12 cellular contexts compared by ENCODE assay signal in the genomic region with DNA sequence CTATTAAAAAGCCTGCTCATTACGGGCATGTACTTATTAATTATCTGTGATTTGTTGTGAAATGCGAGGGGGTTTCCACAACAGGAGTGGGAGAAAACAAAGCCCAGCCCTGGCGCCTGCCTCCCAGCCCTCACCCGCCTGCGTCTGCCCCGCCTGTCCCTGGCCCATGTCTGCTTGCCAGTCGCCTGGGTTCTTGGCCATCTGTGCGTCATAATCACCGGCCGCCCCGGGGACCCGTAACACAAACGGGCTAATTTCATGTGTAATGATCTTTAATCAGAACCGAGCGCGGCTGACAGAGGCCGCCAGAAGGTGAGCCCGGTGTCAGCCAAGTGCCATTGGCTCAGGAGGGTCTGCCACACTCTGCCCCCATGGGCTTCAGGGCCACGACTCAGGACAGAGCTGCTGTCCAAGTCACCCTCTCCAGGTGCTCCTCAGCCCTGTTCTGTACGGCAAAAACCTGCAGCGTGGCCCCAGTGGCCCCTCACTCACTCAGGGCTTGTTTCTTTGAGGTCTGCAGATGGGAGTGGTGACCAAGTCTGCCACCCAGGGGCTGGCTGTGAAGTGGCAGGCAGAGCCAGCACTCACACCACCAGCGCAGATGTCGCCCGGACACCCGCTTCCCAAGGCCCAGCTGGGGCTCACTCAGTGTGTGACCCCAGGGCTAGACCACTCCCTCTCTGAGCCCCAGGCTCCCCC. TPM values are rescaled to one million over a fixed set of nuclear protein-coding genes. Genes with fewer than 3 reads are reported as not detected.
DNase-seq lines count a peak whose midpoint lies in the region; ATAC-seq, FAIRE-seq and TF ChIP-seq lines count a peak whose summit lies in the region.
"Had no signal": no experiment of that assay in that cellular context is flagged by ENCODE, and none has a peak within 500 bp of the region (broad histone marks: within the 10 kb centered on the region; RNA-seq: fewer than 3 reads in every experiment).

No MANE protein-coding gene starts in this region.

- no peaks in the 10 kb centered on the region for H3K27me3 Mint-ChIP-seq in activated CD4-positive, alpha-beta T cell treated with anti-CD3 and anti-CD28 coated beads, Interleukin-2, amount 10 ng/mL, durations not matched to agents 7 days and 5 days
- H3K27me3 Mint-ChIP-seq: activated CD4-positive, alpha-beta memory T cell treated with anti-CD3 and anti-CD28 coated beads for 36 hours had no signal

- H3K4me3 ChIP-seq in Peyer's patch: no peak overlapping the region
- no peak overlapping the region for H3K4me3 ChIP-seq in prostate gland

- H3K27me3 ChIP-seq in Peyer's patch (no peaks in the 10 kb centered on the region), prostate gland (replicated peaks; ENCODE audit: insufficient read depth) (no peaks in the 10 kb centered on the region)

- no peaks in the 10 kb centered on the region for H3K9me3 Mint-ChIP-seq in activated CD4-positive, alpha-beta T cell treated with anti-CD3 and anti-CD28 coated beads, Interleukin-2, amount 10 ng/mL, durations not matched to agents 7 days and 5 days
- H3K9me3 Mint-ChIP-seq: activated CD4-positive, alpha-beta memory T cell treated with anti-CD3 and anti-CD28 coated beads for 36 hours; dendritic cell treated with granulocyte-macrophage colony-stimulating factor and Interleukin-4, amounts not matched to agents 40 ng/mL and 50 ng/mL, for 4 days; memory B cell had no signal

- CTCF ChIA-PET in activated CD4-positive, alpha-beta T cell treated with anti-CD3 and anti-CD28 coated beads, Interleukin-2, amount 10 ng/mL, durations not matched to agents 7 days and 5 days (lab: Charles Lee): no interaction called here

- no peak overlapping the region for H3K27ac ChIP-seq in Peyer's patch
- no peak overlapping the region for H3K27ac ChIP-seq in prostate gland

- intact Hi-C loops in prostate gland (cut with DNase I): no loop called here

- TF ChIP-seq POLR2A in Peyer's patch (IDR thresholded peaks at IDR 0.05): no peak
- TF ChIP-seq POLR2A in prostate gland (IDR thresholded peaks at IDR 0.05): no peak

- no peaks in the 10 kb centered on the region for H3K36me3 ChIP-seq in Peyer's patch
- no peaks in the 10 kb centered on the region for H3K36me3 ChIP-seq in prostate gland

- POLR2A ChIA-PET in activated CD4-positive, alpha-beta T cell treated with anti-CD3 and anti-CD28 coated beads, Interleukin-2, amount 10 ng/mL, durations not matched to agents 7 days and 5 days (lab: Charles Lee): no interaction called here

- no peak overlapping the region for H3K4me3 Mint-ChIP-seq in activated CD4-positive, alpha-beta T cell treated with anti-CD3 and anti-CD28 coated beads, Interleukin-2, amount 10 ng/mL, durations not matched to agents 7 days and 5 days
- H3K4me3 Mint-ChIP-seq: activated CD4-positive, alpha-beta memory T cell treated with anti-CD3 and anti-CD28 coated beads for 36 hours; dendritic cell treated with granulocyte-macrophage colony-stimulating factor and Interleukin-4, amounts not matched to agents 40 ng/mL and 50 ng/mL, for 4 days; memory B cell had no signal

- DNase-seq in 8988T (peak; percentile 96), GM10266 (ENCODE audit: extremely low spot score) (no peak), Peyer's patch (no peak), frontal cortex (ENCODE audit: low spot score in 2 of 2) (peak; percentile 54 to 77), prostate gland (ENCODE audit: low spot score) (no peak)
- no peak for DNase-seq in stimulated activated CD4-positive, alpha-beta T cell treated with anti-CD3 and anti-CD28 coated beads, Interleukin-12 subunit alpha, Interleukin-12 subunit beta, amount 100 ng/mL, for 4 hours
- no peak for DNase-seq in activated CD4-positive, alpha-beta T cell treated with anti-CD3 and anti-CD28 coated beads, Interleukin-2, amount 10 ng/mL, durations not matched to agents 7 days and 5 days
- DNase-seq: activated CD4-positive, alpha-beta memory T cell treated with anti-CD3 and anti-CD28 coated beads for 36 hours; NCI-H2081 had no signal

- peaks cover 4% of the 10 kb centered on the region for H3K4me1 Mint-ChIP-seq in activated CD4-positive, alpha-beta T cell treated with anti-CD3 and anti-CD28 coated beads, Interleukin-2, amount 10 ng/mL, durations not matched to agents 7 days and 5 days
- H3K4me1 Mint-ChIP-seq: memory B cell had no signal

- H3K4me1 ChIP-seq in Peyer's patch (peaks cover 0 to 14% (median 4%) of the 10 kb centered on the region in 4 donors), prostate gland (replicated peaks) (no peaks in the 10 kb centered on the region)

- no peak for ATAC-seq in GM19351 (IDR thresholded peaks at IDR 0.05; ENCODE audit: unreplicated experiment)

- TF ChIP-seq CTCF in GM10266 (IDR thresholded peaks at IDR 0.05; ENCODE audit: control insufficient read depth, insufficient read depth, low read depth, missing control alignments) (peak; percentile 27), Peyer's patch (IDR thresholded peaks at IDR 0.05) (peak in 4 of 6 experiments; percentile 5 to 38 (median 35)), prostate gland (IDR thresholded peaks at IDR 0.05) (peak in 1 of 4 experiments; percentile 11)

- H3K36me3 Mint-ChIP-seq in activated CD4-positive, alpha-beta T cell treated with anti-CD3 and anti-CD28 coated beads, Interleukin-2, amount 10 ng/mL, durations not matched to agents 7 days and 5 days (ENCODE audit: low read depth): no peaks in the 10 kb centered on the region
- H3K36me3 Mint-ChIP-seq: activated CD4-positive, alpha-beta memory T cell treated with anti-CD3 and anti-CD28 coated beads for 36 hours; memory B cell had no signal

- no peak overlapping the region for H3K27ac Mint-ChIP-seq in activated CD4-positive, alpha-beta T cell treated with anti-CD3 and anti-CD28 coated beads, Interleukin-2, amount 10 ng/mL, durations not matched to agents 7 days and 5 days
- H3K27ac Mint-ChIP-seq: activated CD4-positive, alpha-beta memory T cell treated with anti-CD3 and anti-CD28 coated beads for 36 hours; dendritic cell treated with granulocyte-macrophage colony-stimulating factor and Interleukin-4, amounts not matched to agents 40 ng/mL and 50 ng/mL, for 4 days; memory B cell had no signal

- 78% methylated on average over 23 of the region's 25 CpGs for WGBS in prostate gland

- H3K9me3 ChIP-seq in Peyer's patch (no peaks in the 10 kb centered on the region), prostate gland (no peaks in the 10 kb centered on the region)

- FAIRE-seq in frontal cortex (lab: Jason Lieb, UNC): no peak

RNA-seq across cellular contexts. Expression of a gene that starts 28.8 kb away (rescaled TPM):
- 10 to 100 TPM; 14.0 to 75.5 (median 66.2) TPM for total RNA-seq in Peyer's patch
- 18.3 TPM for total RNA-seq in frontal cortex
- total RNA-seq in prostate gland: 10 to 100 TPM; 73.0 to 76.7 TPM
- 10 to 100 TPM; 17.5 to 19.2 TPM for total RNA-seq in activated CD4-positive, alpha-beta T cell treated with anti-CD3 and anti-CD28 coated beads, Interleukin-2, amount 10 ng/mL, durations not matched to agents 7 days and 5 days

RNA-seq across cellular contexts. Expression of a gene that starts 37.5 kb away (rescaled TPM):
- total RNA-seq in Peyer's patch (10 to 100 TPM; 22.3 to 69.5 (median 38.6) TPM), frontal cortex (11.0 TPM), prostate gland (10 to 100 TPM; 33.2 to 39.9 TPM)
- 10 to 100 TPM; 35.3 to 40.9 TPM for total RNA-seq in activated CD4-positive, alpha-beta T cell treated with anti-CD3 and anti-CD28 coated beads, Interleukin-2, amount 10 ng/mL, durations not matched to agents 7 days and 5 days

RNA-seq across cellular contexts. Expression of a gene that starts 37.6 kb away (rescaled TPM):
- total RNA-seq in Peyer's patch (10 to 100 TPM; 19.1 to 45.4 (median 28.3) TPM), frontal cortex (20.8 TPM), prostate gland (10 to 100 TPM; 22.8 to 32.1 TPM)
- total RNA-seq in activated CD4-positive, alpha-beta T cell treated with anti-CD3 and anti-CD28 coated beads, Interleukin-2, amount 10 ng/mL, durations not matched to agents 7 days and 5 days: 10 to 100 TPM; 40.8 to 46.5 TPM

RNA-seq across cellular contexts. Expression of a gene that starts 42.6 kb away (rescaled TPM):
- under 1 TPM in 2 of 4 donors, not detected in 2; 0.27 to 0.38 TPM for total RNA-seq in Peyer's patch
- total RNA-seq in frontal cortex: 3.7 TPM
- total RNA-seq in prostate gland: 10 to 100 TPM in 1 of 2 donors, 1 to 10 TPM in 1; 1.6 to 41.9 TPM
- 1 to 10 TPM; 3.5 to 3.6 TPM for total RNA-seq in activated CD4-positive, alpha-beta T cell treated with anti-CD3 and anti-CD28 coated beads, Interleukin-2, amount 10 ng/mL, durations not matched to agents 7 days and 5 days

RNA-seq across cellular contexts. Expression of a gene that starts 47.5 kb away (rescaled TPM):
- total RNA-seq in Peyer's patch (10 to 100 TPM; 27.6 to 80.0 (median 29.4) TPM), frontal cortex (12.6 TPM), prostate gland (10 to 100 TPM; 23.8 to 36.6 TPM)
- 100 to 1,000 TPM in 1 of 2 experiments, 10 to 100 TPM in 1; 88.3 to 122 TPM for total RNA-seq in activated CD4-positive, alpha-beta T cell treated with anti-CD3 and anti-CD28 coated beads, Interleukin-2, amount 10 ng/mL, durations not matched to agents 7 days and 5 days

Comparison
In these comparisons a context has a peak if more than half of its experiments do, and no peak if none do; other contexts are left out.
1. DNase-seq: peak in 8988T (single experiment) and frontal cortex (2 of 2); none in GM10266 (single experiment), Peyer's patch (0 of 3), stimulated activated CD4-positive, alpha-beta T cell treated with anti-CD3 and anti-CD28 coated beads, Interleukin-12 subunit alpha, Interleukin-12 subunit beta, amount 100 ng/mL, for 4 hours (single experiment), prostate gland (single experiment) and activated CD4-positive, alpha-beta T cell treated with anti-CD3 and anti-CD28 coated beads, Interleukin-2, amount 10 ng/mL, durations not matched to agents 7 days and 5 days (single experiment).